1 cellular context compared by ENCODE assay signal in the genomic region with DNA sequence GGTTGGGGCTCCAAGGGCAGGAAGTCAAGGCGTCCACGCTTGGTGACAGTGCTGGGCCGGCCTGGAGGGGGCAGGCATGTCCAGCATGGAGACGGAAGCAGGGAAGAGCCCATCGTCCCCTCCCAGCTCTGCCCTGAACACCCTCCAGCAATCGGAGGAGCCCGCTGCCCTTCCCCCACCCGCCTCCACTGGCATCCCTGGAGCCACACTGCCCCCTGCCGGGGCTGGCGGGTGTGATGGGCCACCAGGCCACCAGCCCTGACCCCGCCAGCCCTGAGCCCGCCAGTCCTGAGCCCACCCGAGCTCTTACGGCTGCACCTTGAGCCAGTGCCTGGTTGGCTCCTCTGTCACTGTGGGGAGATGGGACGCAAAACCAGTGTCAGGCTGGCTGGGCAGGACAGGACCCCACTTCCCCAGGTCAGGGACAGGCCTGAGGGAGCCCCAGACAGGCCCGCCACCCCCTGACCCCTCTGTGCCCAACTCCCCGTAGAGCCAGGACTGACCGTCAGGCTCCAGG.
TF ChIP-seq lines count a peak whose summit lies in the region.

No MANE protein-coding gene starts in this region.

TF ChIP-seq in K562, 482 proteins besides CTCF, POLR2A, EP300 and RAD21 (continued from another document and continues in another):
- TF ChIP-seq, protein P1, sequence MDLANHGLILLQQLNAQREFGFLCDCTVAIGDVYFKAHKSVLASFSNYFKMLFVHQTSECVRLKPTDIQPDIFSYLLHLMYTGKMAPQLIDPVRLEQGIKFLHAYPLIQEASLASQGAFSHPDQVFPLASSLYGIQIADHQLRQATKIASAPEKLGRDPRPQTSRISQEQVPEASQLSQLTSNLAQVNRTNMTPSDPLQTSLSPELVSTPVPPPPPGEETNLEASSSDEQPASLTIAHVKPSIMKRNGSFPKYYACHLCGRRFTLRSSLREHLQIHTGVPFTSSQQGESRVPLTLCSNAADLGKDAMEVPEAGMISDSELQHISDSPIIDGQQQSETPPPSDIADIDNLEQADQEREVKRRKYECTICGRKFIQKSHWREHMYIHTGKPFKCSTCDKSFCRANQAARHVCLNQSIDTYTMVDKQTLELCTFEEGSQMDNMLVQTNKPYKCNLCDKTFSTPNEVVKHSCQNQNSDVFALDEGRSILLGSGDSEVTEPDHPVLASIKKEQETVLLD (IDR thresholded peaks at IDR 0.05), result peak; percentile 47; the same call in 1 of the 2 replicates
- TF ChIP-seq, protein P2, sequence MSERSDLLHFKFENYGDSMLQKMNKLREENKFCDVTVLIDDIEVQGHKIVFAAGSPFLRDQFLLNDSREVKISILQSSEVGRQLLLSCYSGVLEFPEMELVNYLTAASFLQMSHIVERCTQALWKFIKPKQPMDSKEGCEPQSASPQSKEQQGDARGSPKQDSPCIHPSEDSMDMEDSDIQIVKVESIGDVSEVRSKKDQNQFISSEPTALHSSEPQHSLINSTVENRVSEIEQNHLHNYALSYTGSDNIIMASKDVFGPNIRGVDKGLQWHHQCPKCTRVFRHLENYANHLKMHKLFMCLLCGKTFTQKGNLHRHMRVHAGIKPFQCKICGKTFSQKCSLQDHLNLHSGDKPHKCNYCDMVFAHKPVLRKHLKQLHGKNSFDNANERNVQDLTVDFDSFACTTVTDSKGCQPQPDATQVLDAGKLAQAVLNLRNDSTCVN (CRISPR knock-in tag; IDR thresholded peaks at IDR 0.05), result no peak; the same call in 1 of the 2 replicates
- TF ChIP-seq, protein P3, sequence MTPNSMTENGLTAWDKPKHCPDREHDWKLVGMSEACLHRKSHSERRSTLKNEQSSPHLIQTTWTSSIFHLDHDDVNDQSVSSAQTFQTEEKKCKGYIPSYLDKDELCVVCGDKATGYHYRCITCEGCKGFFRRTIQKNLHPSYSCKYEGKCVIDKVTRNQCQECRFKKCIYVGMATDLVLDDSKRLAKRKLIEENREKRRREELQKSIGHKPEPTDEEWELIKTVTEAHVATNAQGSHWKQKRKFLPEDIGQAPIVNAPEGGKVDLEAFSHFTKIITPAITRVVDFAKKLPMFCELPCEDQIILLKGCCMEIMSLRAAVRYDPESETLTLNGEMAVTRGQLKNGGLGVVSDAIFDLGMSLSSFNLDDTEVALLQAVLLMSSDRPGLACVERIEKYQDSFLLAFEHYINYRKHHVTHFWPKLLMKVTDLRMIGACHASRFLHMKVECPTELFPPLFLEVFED (CRISPR knock-in tag; conservative IDR thresholded peaks at IDR 0.05), result no peak
- no peak for TF ChIP-seq ZNF274 (IDR thresholded peaks at IDR 0.05; ENCODE audit: borderline replicate concordance, low read depth, low read length)
- no peak for TF ChIP-seq TBP (optimal IDR thresholded peaks at IDR 0.05; ENCODE audit: low read depth, low read length)
- peak; percentile 17 for TF ChIP-seq TEAD4 (IDR thresholded peaks at IDR 0.05; ENCODE audit: low read length)
- no peak for TF ChIP-seq TEAD4 (CRISPR knock-in tag; IDR thresholded peaks at IDR 0.05; ENCODE audit: borderline replicate concordance)
- TF ChIP-seq KAT2B (IDR thresholded peaks at IDR 0.05; ENCODE audit: low read depth, low read length), result no peak
- TF ChIP-seq TAF7 (tag; IDR thresholded peaks at IDR 0.05), result no peak
- TF ChIP-seq ZNF124 (CRISPR knock-in tag; IDR thresholded peaks at IDR 0.05), result no peak
- TF ChIP-seq ZNF384 (IDR thresholded peaks at IDR 0.05; ENCODE audit: low read depth, low read length), result no peak
- no peak for TF ChIP-seq ZNF75A (CRISPR knock-in tag; IDR thresholded peaks at IDR 0.05)
- TF ChIP-seq ZNF263 (CRISPR knock-in tag; IDR thresholded peaks at IDR 0.05; ENCODE audit: borderline replicate concordance), result peak; percentile 86
- TF ChIP-seq GABPB1 (CRISPR knock-in tag; IDR thresholded peaks at IDR 0.05), result peak; percentile 80
- no peak for TF ChIP-seq STAT5A (IDR thresholded peaks at IDR 0.05; ENCODE audit: borderline replicate concordance, low read length)
- no peak for TF ChIP-seq SREBF2 (CRISPR knock-in tag; IDR thresholded peaks at IDR 0.05)
- TF ChIP-seq LCOR (CRISPR knock-in tag; IDR thresholded peaks at IDR 0.05), result no peak
- no peak for TF ChIP-seq KHSRP (IDR thresholded peaks at IDR 0.05)
- TF ChIP-seq ZNF408 (CRISPR knock-in tag; IDR thresholded peaks at IDR 0.05; ENCODE audit: low read depth), result no peak
- TF ChIP-seq, protein P4, sequence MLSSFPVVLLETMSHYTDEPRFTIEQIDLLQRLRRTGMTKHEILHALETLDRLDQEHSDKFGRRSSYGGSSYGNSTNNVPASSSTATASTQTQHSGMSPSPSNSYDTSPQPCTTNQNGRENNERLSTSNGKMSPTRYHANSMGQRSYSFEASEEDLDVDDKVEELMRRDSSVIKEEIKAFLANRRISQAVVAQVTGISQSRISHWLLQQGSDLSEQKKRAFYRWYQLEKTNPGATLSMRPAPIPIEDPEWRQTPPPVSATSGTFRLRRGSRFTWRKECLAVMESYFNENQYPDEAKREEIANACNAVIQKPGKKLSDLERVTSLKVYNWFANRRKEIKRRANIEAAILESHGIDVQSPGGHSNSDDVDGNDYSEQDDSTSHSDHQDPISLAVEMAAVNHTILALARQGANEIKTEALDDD (IDR thresholded peaks at IDR 0.05), result no peak
- TF ChIP-seq RFX1 (IDR thresholded peaks at IDR 0.05), result no peak
- TF ChIP-seq RNF2 (IDR thresholded peaks at IDR 0.05), result no peak
- TF ChIP-seq MYNN (IDR thresholded peaks at IDR 0.05), result peak; percentile 82
- TF ChIP-seq MYNN (CRISPR knock-in tag; IDR thresholded peaks at IDR 0.05), result no peak
- peak; percentile 37; the same call in 1 of the 2 replicates for TF ChIP-seq KAT7 (CRISPR knock-in tag; IDR thresholded peaks at IDR 0.05; ENCODE audit: borderline replicate concordance)
- no peak for TF ChIP-seq ZNF224 (CRISPR knock-in tag; IDR thresholded peaks at IDR 0.05)
- TF ChIP-seq, protein P5, sequence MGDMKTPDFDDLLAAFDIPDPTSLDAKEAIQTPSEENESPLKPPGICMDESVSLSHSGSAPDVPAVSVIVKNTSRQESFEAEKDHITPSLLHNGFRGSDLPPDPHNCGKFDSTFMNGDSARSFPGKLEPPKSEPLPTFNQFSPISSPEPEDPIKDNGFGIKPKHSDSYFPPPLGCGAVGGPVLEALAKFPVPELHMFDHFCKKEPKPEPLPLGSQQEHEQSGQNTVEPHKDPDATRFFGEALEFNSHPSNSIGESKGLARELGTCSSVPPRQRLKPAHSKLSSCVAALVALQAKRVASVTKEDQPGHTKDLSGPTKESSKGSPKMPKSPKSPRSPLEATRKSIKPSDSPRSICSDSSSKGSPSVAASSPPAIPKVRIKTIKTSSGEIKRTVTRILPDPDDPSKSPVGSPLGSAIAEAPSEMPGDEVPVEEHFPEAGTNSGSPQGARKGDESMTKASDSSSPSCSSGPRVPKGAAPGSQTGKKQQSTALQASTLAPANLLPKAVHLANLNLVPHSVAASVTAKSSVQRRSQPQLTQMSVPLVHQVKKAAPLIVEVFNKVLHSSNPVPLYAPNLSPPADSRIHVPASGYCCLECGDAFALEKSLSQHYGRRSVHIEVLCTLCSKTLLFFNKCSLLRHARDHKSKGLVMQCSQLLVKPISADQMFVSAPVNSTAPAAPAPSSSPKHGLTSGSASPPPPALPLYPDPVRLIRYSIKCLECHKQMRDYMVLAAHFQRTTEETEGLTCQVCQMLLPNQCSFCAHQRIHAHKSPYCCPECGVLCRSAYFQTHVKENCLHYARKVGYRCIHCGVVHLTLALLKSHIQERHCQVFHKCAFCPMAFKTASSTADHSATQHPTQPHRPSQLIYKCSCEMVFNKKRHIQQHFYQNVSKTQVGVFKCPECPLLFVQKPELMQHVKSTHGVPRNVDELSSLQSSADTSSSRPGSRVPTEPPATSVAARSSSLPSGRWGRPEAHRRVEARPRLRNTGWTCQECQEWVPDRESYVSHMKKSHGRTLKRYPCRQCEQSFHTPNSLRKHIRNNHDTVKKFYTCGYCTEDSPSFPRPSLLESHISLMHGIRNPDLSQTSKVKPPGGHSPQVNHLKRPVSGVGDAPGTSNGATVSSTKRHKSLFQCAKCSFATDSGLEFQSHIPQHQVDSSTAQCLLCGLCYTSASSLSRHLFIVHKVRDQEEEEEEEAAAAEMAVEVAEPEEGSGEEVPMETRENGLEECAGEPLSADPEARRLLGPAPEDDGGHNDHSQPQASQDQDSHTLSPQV (IDR thresholded peaks at IDR 0.05), result no peak
- no peak for TF ChIP-seq ZNF23 (CRISPR knock-in tag; IDR thresholded peaks at IDR 0.05)
- TF ChIP-seq ETS2 (tag; IDR thresholded peaks at IDR 0.05; ENCODE audit: borderline replicate concordance, poor library complexity, severe bottlenecking), result no peak
- TF ChIP-seq HNRNPLL (IDR thresholded peaks at IDR 0.05; ENCODE audit: low read depth, low read length, poor library complexity, severe bottlenecking), result no peak
- no peak for TF ChIP-seq KLF1 (tag; IDR thresholded peaks at IDR 0.05)
- TF ChIP-seq NCOR1 (IDR thresholded peaks at IDR 0.05), result no peak
- TF ChIP-seq, protein P6, sequence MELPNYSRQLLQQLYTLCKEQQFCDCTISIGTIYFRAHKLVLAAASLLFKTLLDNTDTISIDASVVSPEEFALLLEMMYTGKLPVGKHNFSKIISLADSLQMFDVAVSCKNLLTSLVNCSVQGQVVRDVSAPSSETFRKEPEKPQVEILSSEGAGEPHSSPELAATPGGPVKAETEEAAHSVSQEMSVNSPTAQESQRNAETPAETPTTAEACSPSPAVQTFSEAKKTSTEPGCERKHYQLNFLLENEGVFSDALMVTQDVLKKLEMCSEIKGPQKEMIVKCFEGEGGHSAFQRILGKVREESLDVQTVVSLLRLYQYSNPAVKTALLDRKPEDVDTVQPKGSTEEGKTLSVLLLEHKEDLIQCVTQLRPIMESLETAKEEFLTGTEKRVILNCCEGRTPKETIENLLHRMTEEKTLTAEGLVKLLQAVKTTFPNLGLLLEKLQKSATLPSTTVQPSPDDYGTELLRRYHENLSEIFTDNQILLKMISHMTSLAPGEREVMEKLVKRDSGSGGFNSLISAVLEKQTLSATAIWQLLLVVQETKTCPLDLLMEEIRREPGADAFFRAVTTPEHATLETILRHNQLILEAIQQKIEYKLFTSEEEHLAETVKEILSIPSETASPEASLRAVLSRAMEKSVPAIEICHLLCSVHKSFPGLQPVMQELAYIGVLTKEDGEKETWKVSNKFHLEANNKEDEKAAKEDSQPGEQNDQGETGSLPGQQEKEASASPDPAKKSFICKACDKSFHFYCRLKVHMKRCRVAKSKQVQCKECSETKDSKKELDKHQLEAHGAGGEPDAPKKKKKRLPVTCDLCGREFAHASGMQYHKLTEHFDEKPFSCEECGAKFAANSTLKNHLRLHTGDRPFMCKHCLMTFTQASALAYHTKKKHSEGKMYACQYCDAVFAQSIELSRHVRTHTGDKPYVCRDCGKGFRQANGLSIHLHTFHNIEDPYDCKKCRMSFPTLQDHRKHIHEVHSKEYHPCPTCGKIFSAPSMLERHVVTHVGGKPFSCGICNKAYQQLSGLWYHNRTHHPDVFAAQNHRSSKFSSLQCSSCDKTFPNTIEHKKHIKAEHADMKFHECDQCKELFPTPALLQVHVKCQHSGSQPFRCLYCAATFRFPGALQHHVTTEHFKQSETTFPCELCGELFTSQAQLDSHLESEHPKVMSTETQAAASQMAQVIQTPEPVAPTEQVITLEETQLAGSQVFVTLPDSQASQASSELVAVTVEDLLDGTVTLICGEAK (IDR thresholded peaks at IDR 0.05), result 0 out of 2 replicates have a peak, but pooled peaks have one; percentile 11
- TF ChIP-seq, protein P6 (CRISPR knock-in tag; IDR thresholded peaks at IDR 0.05), result no peak
- TF ChIP-seq NR1H2 (CRISPR knock-in tag; IDR thresholded peaks at IDR 0.05), result no peak
- TF ChIP-seq FOXK2 (conservative IDR thresholded peaks at IDR 0.05 in 1 of 2, IDR thresholded peaks at IDR 0.05 in 1 of 2; ENCODE audit: low read depth in 2 of 2), result no peak
- TF ChIP-seq, protein P7, sequence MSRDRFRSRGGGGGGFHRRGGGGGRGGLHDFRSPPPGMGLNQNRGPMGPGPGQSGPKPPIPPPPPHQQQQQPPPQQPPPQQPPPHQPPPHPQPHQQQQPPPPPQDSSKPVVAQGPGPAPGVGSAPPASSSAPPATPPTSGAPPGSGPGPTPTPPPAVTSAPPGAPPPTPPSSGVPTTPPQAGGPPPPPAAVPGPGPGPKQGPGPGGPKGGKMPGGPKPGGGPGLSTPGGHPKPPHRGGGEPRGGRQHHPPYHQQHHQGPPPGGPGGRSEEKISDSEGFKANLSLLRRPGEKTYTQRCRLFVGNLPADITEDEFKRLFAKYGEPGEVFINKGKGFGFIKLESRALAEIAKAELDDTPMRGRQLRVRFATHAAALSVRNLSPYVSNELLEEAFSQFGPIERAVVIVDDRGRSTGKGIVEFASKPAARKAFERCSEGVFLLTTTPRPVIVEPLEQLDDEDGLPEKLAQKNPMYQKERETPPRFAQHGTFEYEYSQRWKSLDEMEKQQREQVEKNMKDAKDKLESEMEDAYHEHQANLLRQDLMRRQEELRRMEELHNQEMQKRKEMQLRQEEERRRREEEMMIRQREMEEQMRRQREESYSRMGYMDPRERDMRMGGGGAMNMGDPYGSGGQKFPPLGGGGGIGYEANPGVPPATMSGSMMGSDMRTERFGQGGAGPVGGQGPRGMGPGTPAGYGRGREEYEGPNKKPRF (IDR thresholded peaks at IDR 0.05; ENCODE audit: low read depth, low read length), result no peak
- TF ChIP-seq WHSC1 (IDR thresholded peaks at IDR 0.05; ENCODE audit: low read length), result no peak
- no peak for TF ChIP-seq FOSL1 (tag; conservative IDR thresholded peaks at IDR 0.05)
- TF ChIP-seq LARP7 (IDR thresholded peaks at IDR 0.05), result no peak
- no peak for TF ChIP-seq TEAD2 (tag; IDR thresholded peaks at IDR 0.05)
- no peak for TF ChIP-seq ELF2 (CRISPR knock-in tag; IDR thresholded peaks at IDR 0.05)
- no peak for TF ChIP-seq CCAR2 (IDR thresholded peaks at IDR 0.05; ENCODE audit: low read depth, low read length)
